Comparison of ENCODE assay signal across 8 cellular contexts in the genomic region with DNA sequence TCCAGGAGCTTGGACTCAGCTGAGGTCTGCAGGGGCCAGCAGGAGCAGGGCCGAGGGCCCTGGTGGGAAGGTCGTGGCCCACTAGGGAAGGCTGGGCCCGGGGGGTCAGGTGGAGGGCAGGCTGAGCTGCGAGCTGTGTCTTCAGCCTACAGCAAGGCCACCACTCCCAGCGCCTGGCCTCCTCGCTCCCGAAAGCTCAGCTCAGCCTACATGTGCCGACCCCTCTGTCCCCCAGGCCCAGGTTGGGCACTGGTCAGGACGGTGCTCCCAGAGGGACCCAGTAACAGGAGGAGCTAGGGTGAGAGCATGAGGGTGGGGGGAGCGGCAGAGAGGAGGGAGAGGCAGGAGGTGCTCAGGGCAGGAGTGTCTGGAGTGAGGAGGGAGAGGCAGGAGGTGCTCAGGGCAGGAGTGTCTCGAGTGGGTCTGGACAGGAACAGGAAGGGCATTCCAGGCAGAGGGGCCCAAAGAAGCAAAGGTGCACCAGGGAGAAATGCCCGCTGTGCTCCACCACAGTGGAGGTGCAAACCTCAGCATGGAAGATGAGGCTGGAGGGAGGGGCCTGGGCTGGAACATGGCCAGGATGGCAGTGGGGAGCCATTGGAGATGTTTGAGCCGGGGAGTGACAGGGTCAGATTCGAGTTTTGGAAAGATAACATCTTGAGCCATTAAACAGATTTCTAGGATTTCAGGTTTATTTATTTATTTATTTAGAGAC. TPM values are rescaled to one million over a fixed set of nuclear protein-coding genes. Genes with fewer than 3 reads are reported as not detected.
A peak's percentile ranks its signal among the peaks of the same experiment; 100 is the strongest.
DNase-seq lines count a peak whose midpoint lies in the region; ATAC-seq and TF ChIP-seq lines count a peak whose summit lies in the region.

No MANE protein-coding gene starts in this region.

- H3K9me3 ChIP-seq in suprapubic skin = no peaks in the 10 kb centered on the region

- peaks cover 60% of the 10 kb centered on the region for H3K4me1 ChIP-seq in suprapubic skin

- H3K9me3 Mint-ChIP-seq in T-helper 1 cell treated with Interleukin-12 subunit alpha and Interleukin-12 subunit beta and Interleukin-4 antibody, amounts not matched to agents 30 μg/mL and 1 μg/mL, for 36 hours = no peaks in the 10 kb centered on the region
- H3K9me3 Mint-ChIP-seq in activated naive CD8-positive, alpha-beta T cell treated with anti-CD3 and anti-CD28 coated beads, Interleukin-2, amount 50 U/mL, for 24 hours = no peaks in the 10 kb centered on the region

- 78% methylated on average over 9 of the region's 14 CpGs for WGBS in suprapubic skin

- peak overlapping the region; percentile 41 for H3K27ac Mint-ChIP-seq in T-helper 1 cell treated with Interleukin-12 subunit alpha and Interleukin-12 subunit beta and Interleukin-4 antibody, amounts not matched to agents 30 μg/mL and 1 μg/mL, for 36 hours
- no peak overlapping the region for H3K27ac Mint-ChIP-seq in activated naive CD8-positive, alpha-beta T cell treated with anti-CD3 and anti-CD28 coated beads, Interleukin-2, amount 50 U/mL, for 24 hours

- TF ChIP-seq POLR2A in suprapubic skin (IDR thresholded peaks at IDR 0.05) = no peak

- no peaks in the 10 kb centered on the region for H3K36me3 Mint-ChIP-seq in T-helper 1 cell treated with Interleukin-12 subunit alpha and Interleukin-12 subunit beta and Interleukin-4 antibody, amounts not matched to agents 30 μg/mL and 1 μg/mL, for 36 hours (ENCODE audit: low read depth)
- no peaks in the 10 kb centered on the region for H3K36me3 Mint-ChIP-seq in activated naive CD8-positive, alpha-beta T cell treated with anti-CD3 and anti-CD28 coated beads, Interleukin-2, amount 50 U/mL, for 24 hours (ENCODE audit: low read depth)

- H3K27ac ChIP-seq in suprapubic skin = peak overlapping the region; percentile 86

- ATAC-seq in activated naive CD8-positive, alpha-beta T cell treated with anti-CD3 and anti-CD28 coated beads, Interleukin-2, amount 50 U/mL, for 24 hours = no peak
- no peak for ATAC-seq in HG03095 (IDR thresholded peaks at IDR 0.05; ENCODE audit: unreplicated experiment)

- H3K27me3 Mint-ChIP-seq in T-helper 1 cell treated with Interleukin-12 subunit alpha and Interleukin-12 subunit beta and Interleukin-4 antibody, amounts not matched to agents 30 μg/mL and 1 μg/mL, for 36 hours (ENCODE audit: low read depth) = peaks cover 4% of the 10 kb centered on the region
- peaks cover 6% of the 10 kb centered on the region for H3K27me3 Mint-ChIP-seq in activated naive CD8-positive, alpha-beta T cell treated with anti-CD3 and anti-CD28 coated beads, Interleukin-2, amount 50 U/mL, for 24 hours

- H3K4me3 ChIP-seq in kidney epithelial cell (ENCODE audit: low read depth, low read length) (peak overlapping the region; percentile 66), suprapubic skin (peak overlapping the region; percentile 70)

- H3K4me3 Mint-ChIP-seq in T-helper 1 cell treated with Interleukin-12 subunit alpha and Interleukin-12 subunit beta and Interleukin-4 antibody, amounts not matched to agents 30 μg/mL and 1 μg/mL, for 36 hours = peak overlapping the region; percentile 69
- H3K4me3 Mint-ChIP-seq in activated naive CD8-positive, alpha-beta T cell treated with anti-CD3 and anti-CD28 coated beads, Interleukin-2, amount 50 U/mL, for 24 hours = peak overlapping the region; percentile 64

- H3K36me3 ChIP-seq in kidney epithelial cell (ENCODE audit: control insufficient read depth, insufficient read depth, low read length) = no peaks in the 10 kb centered on the region
- H3K36me3 ChIP-seq in suprapubic skin = no peaks in the 10 kb centered on the region

- H3K27me3 ChIP-seq in kidney epithelial cell (ENCODE audit: control insufficient read depth, insufficient read depth, low read length) = peaks cover 4% of the 10 kb centered on the region
- peaks cover 14% of the 10 kb centered on the region for H3K27me3 ChIP-seq in suprapubic skin

- peaks cover 10% of the 10 kb centered on the region for H3K4me1 Mint-ChIP-seq in T-helper 1 cell treated with Interleukin-12 subunit alpha and Interleukin-12 subunit beta and Interleukin-4 antibody, amounts not matched to agents 30 μg/mL and 1 μg/mL, for 36 hours (ENCODE audit: low read depth)
- peaks cover 12% of the 10 kb centered on the region for H3K4me1 Mint-ChIP-seq in activated naive CD8-positive, alpha-beta T cell treated with anti-CD3 and anti-CD28 coated beads, Interleukin-2, amount 50 U/mL, for 24 hours

- TF ChIP-seq CTCF in kidney epithelial cell (IDR thresholded peaks at IDR 0.05; ENCODE audit: insufficient read depth, low read length, poor library complexity, severe bottlenecking) (no peak), suprapubic skin (IDR thresholded peaks at IDR 0.05) (no peak)

- TF ChIP-seq EP300 in suprapubic skin (IDR thresholded peaks at IDR 0.05) = no peak

- DNase-seq in T-helper 1 cell = no peak
- no peak for DNase-seq in activated naive CD8-positive, alpha-beta T cell treated with anti-CD3 and anti-CD28 coated beads, Interleukin-2, amount 50 U/mL, for 24 hours
- DNase-seq in kidney epithelial cell (ENCODE audit: low read depth) = no peak
- DNase-seq in suprapubic skin (ENCODE audit: low spot score in 2 of 2) = peak; percentile 64 to 67
- no peak for DNase-seq in NCI-H510A (lab: John Stamatoyannopoulos, UW)
- DNase-seq in D341Med (ENCODE audit: low spot score) = no peak

RNA-seq across cellular contexts. Expression of a gene that starts 29.1 kb away (rescaled TPM):
- 1.7 and 1.9 TPM in 2 replicates for total RNA-seq in kidney epithelial cell
- total RNA-seq in suprapubic skin = 1 to 10 TPM in 2 of 4 donors, under 1 TPM in 2; 0.95 to 2.7 (median 1.3) TPM

Comparison
In these comparisons a context has a peak if more than half of its experiments do, and no peak if none do; other contexts are left out.
1. DNase-seq: peak in suprapubic skin (2 of 2); none in T-helper 1 cell (0 of 5), activated naive CD8-positive, alpha-beta T cell treated with anti-CD3 and anti-CD28 coated beads, Interleukin-2, amount 50 U/mL, for 24 hours (single experiment), kidney epithelial cell (single experiment), NCI-H510A (single experiment) and D341Med (single experiment).